Comparison of ENCODE assay signal across 8 cellular contexts in genomic region chr6:27814415-27814664, GRCh38.
DNase-seq lines count a peak whose midpoint lies in the region; ATAC-seq and TF ChIP-seq lines count a peak whose summit lies in the region.
"Not testable (repeated sequence)": the region's sequence is repeated elsewhere in the genome, so short reads cannot be mapped to it uniquely, and the experiment has no call there.

No MANE protein-coding gene starts in this region.

- POLR2A ChIA-PET in CD8-positive, alpha-beta memory T cell (lab: Charles Lee), result interaction anchor here (0.7 to 9.9 kb wide), 10 partner anchors 9 to 1768 kb away, joined by 5 to 245 read pairs (median 14); a partner anchor contains a TSS
- POLR2A ChIA-PET in activated B cell treated with CpG ODN at 0.5 μM for 24 hours (lab: Charles Lee), result interaction anchor here (1.0 to 9.1 kb wide), 19 partner anchors 8 to 1793 kb away, joined by 3 to 334 read pairs (median 9); a partner anchor contains a TSS

- H3K9me3 ChIP-seq in CD8-positive, alpha-beta memory T cell (ENCODE audit: low read length); right atrium auricular region; subcutaneous abdominal adipose tissue (ENCODE audit: control insufficient read depth in 5 of 5, low read length in 5 of 5): not testable (repeated sequence)

- H3K4me1 Mint-ChIP-seq in CD8-positive, alpha-beta memory T cell, result peaks cover 37 to 47% (median 40%) of the 10 kb centered on the region in 3 donors
- H3K4me1 Mint-ChIP-seq in activated B cell treated with CpG ODN at 0.5 μM for 24 hours (peaks cover 42% of the 10 kb centered on the region), nephron (peaks cover 33% of the 10 kb centered on the region)
- H3K4me1 Mint-ChIP-seq in central memory CD8-positive, alpha-beta T cell, result peaks cover 33% of the 10 kb centered on the region

- not testable (repeated sequence) for DNase-seq in CD8-positive, alpha-beta memory T cell; activated B cell treated with CpG ODN at 0.5 μM for 24 hours; central memory CD8-positive, alpha-beta T cell (ENCODE audit: low spot score in 2 of 2); right atrium auricular region (ENCODE audit: low spot score)

- not testable (repeated sequence) for TF ChIP-seq CTCF in activated B cell treated with CpG ODN at 0.5 μM for 24 hours (IDR thresholded peaks at IDR 0.05); right atrium auricular region (IDR thresholded peaks at IDR 0.05); nephron (IDR thresholded peaks at IDR 0.05; ENCODE audit: unreplicated experiment in 3 of 3)

- peak overlapping the region; percentile 20 for H3K27ac ChIP-seq in CD8-positive, alpha-beta memory T cell (ENCODE audit: low read depth, low read length)
- H3K27ac ChIP-seq in right atrium auricular region; subcutaneous abdominal adipose tissue (ENCODE audit: low read depth, low read length): not testable (repeated sequence)

- H3K27me3 ChIP-seq in CD8-positive, alpha-beta memory T cell (ENCODE audit: insufficient read depth, low read length, poor library complexity, severe bottlenecking); right atrium auricular region: not testable (repeated sequence)
- peaks cover 2 to 26% (median 9%) of the 10 kb centered on the region in 5 donors for H3K27me3 ChIP-seq in subcutaneous abdominal adipose tissue (ENCODE audit: control insufficient read depth in 5 of 5, insufficient read depth in 4 of 5, low read length in 5 of 5)

- not testable (repeated sequence) for H3K36me3 ChIP-seq in CD8-positive, alpha-beta memory T cell (ENCODE audit: insufficient read depth, low read length); right atrium auricular region; subcutaneous abdominal adipose tissue (ENCODE audit: control insufficient read depth in 5 of 5, insufficient read depth in 5 of 5, low read length in 5 of 5)

- H3K9me3 Mint-ChIP-seq in CD8-positive, alpha-beta memory T cell; activated B cell treated with CpG ODN at 0.5 μM for 24 hours; central memory CD8-positive, alpha-beta T cell; nephron: not testable (repeated sequence)

- intact Hi-C loops in activated B cell treated with CpG ODN at 0.5 μM for 24 hours (cut with micrococcal nuclease), result loop anchor here (1.0 to 2.0 kb wide), 3 partner anchors 58 to 1692 kb away; a partner anchor contains a TSS

- ATAC-seq in GM21423 (IDR thresholded peaks at IDR 0.05; ENCODE audit: unreplicated experiment) (peak; percentile 14), HG03439 (IDR thresholded peaks at IDR 0.05; ENCODE audit: unreplicated experiment) (peak; percentile 7), activated B cell treated with CpG ODN at 0.5 μM for 24 hours (ENCODE audit: low read depth) (peak; percentile 21)
- ATAC-seq in central memory CD8-positive, alpha-beta T cell (replicated peaks; ENCODE audit: extremely low read depth, poor library complexity, severe bottlenecking), result peak; percentile 18

- not testable (repeated sequence) for H3K36me3 Mint-ChIP-seq in CD8-positive, alpha-beta memory T cell; activated B cell treated with CpG ODN at 0.5 μM for 24 hours (ENCODE audit: low read depth); nephron (ENCODE audit: low read depth)
- H3K36me3 Mint-ChIP-seq in central memory CD8-positive, alpha-beta T cell (ENCODE audit: insufficient read depth), result peaks cover 24% of the 10 kb centered on the region

- H3K9ac ChIP-seq in subcutaneous abdominal adipose tissue (ENCODE audit: low read length in 5 of 5), result not testable (repeated sequence)

- H3K27me3 Mint-ChIP-seq in CD8-positive, alpha-beta memory T cell; activated B cell treated with CpG ODN at 0.5 μM for 24 hours; central memory CD8-positive, alpha-beta T cell; nephron (ENCODE audit: low read depth): not testable (repeated sequence)

- H3K4me3 Mint-ChIP-seq in CD8-positive, alpha-beta memory T cell, result peak overlapping the region; percentile 84 to 91 (median 89)
- H3K4me3 Mint-ChIP-seq in activated B cell treated with CpG ODN at 0.5 μM for 24 hours (peak overlapping the region; percentile 82), nephron (peak overlapping the region; percentile 80 to 90 (median 87))
- H3K4me3 Mint-ChIP-seq in central memory CD8-positive, alpha-beta T cell, result peak overlapping the region; percentile 80

- H3K4me3 ChIP-seq in CD8-positive, alpha-beta memory T cell (ENCODE audit: low read length), result peak overlapping the region; percentile 45
- H3K4me3 ChIP-seq in right atrium auricular region (peak overlapping the region; percentile 33 to 45), subcutaneous abdominal adipose tissue (ENCODE audit: low read depth in 1 of 5, low read length in 5 of 5) (peak overlapping the region; percentile 51 to 74 (median 59))

- H3K4me1 ChIP-seq in CD8-positive, alpha-beta memory T cell (ENCODE audit: insufficient read depth, low read length), result peaks cover 24% of the 10 kb centered on the region
- H3K4me1 ChIP-seq in right atrium auricular region, result not testable (repeated sequence)
- H3K4me1 ChIP-seq in subcutaneous abdominal adipose tissue (ENCODE audit: control insufficient read depth in 5 of 5, insufficient read depth in 5 of 5, low read length in 5 of 5), result peaks cover 4 to 26% (median 23%) of the 10 kb centered on the region in 5 donors

- H3K27ac Mint-ChIP-seq in CD8-positive, alpha-beta memory T cell, result peak overlapping the region; percentile 87 to 98 (median 96)
- peak overlapping the region; percentile 86 for H3K27ac Mint-ChIP-seq in activated B cell treated with CpG ODN at 0.5 μM for 24 hours
- H3K27ac Mint-ChIP-seq in central memory CD8-positive, alpha-beta T cell (ENCODE audit: low read depth), result peak overlapping the region; percentile 95
- peak overlapping the region; percentile 91 to 98 (median 94) for H3K27ac Mint-ChIP-seq in nephron

- CTCF ChIA-PET in CD8-positive, alpha-beta memory T cell (lab: Charles Lee), result interaction anchor here (1.0 to 2.0 kb wide), 5 partner anchors 24 to 81 kb away, joined by 4 to 5 read pairs (median 4); a partner anchor contains a TSS
- CTCF ChIA-PET in activated B cell treated with CpG ODN at 0.5 μM for 24 hours (lab: Charles Lee), result interaction anchor here (0.6 to 1.3 kb wide), 5 partner anchors 19 to 1035 kb away, joined by 3 to 6 read pairs (median 4); a partner anchor contains a TSS
